ENCODE assay signal across 20 cellular contexts in the genomic region with DNA sequence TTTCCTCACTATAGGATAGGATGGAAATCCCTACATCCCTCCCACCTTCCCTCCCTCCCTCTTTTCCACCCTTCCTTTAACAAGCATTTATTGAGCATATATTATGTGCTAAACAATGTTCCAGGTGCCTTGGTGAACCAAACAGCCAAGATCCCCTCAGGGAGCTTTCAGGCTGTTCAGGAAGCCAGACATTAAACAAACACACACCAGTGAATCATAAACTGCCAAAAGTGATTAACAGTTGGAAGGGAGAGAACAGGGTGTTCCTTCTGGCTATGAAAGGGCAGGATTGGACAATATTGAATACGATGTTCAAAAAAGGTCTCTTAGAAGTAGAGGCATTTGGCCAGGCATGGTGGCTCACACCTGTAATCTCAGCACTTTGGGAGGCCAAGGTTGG. TPM values are rescaled to one million over a fixed set of nuclear protein-coding genes. Genes with fewer than 3 reads are reported as not detected.
DNase-seq lines count a peak whose midpoint lies in the region; ATAC-seq, FAIRE-seq and TF ChIP-seq lines count a peak whose summit lies in the region.
"Had no signal": no experiment of that assay in that cellular context is flagged by ENCODE, and none has a peak within 500 bp of the region (broad histone marks: within the 10 kb centered on the region; RNA-seq: fewer than 3 reads in every experiment).

No MANE protein-coding gene starts in this region.

- H3K27ac ChIP-seq in epithelial cell of prostate: no peak overlapping the region
- H3K27ac ChIP-seq: SK-N-MC had no signal

- ATAC-seq in HG03378 (IDR thresholded peaks at IDR 0.05; ENCODE audit: unreplicated experiment) (no peak), GM18517 (IDR thresholded peaks at IDR 0.05; ENCODE audit: unreplicated experiment) (no peak)

- peak; percentile 32 for DNase-seq in ELR (ENCODE audit: low read depth)
- peak; percentile 47 for DNase-seq in RPMI7951 (ENCODE audit: low read depth)
- peak; percentile 12 for DNase-seq in epithelial cell of prostate (ENCODE audit: low read depth, low spot score)
- peak; percentile 5 for DNase-seq in renal cortical epithelial cell (ENCODE audit: low read depth)
- DNase-seq in D721Med (ENCODE audit: insufficient read length, low spot score): no peak
- DNase-seq: DMS53; H7; Kasumi-1; NCI-H1092 treated with DMSO at 0.1 percent for 48 hours; NCI-H1436 treated with DMSO at 0.1 percent for 48 hours; NCI-H2029; NCI-H226; NCI-H510A treated with DMSO at 0.1 percent for 48 hours; NCI-H774; NK-92 treated with Interleukin-12 subunit alpha and Interleukin-12 subunit beta, amount 100 ng/mL, for 24 hours; SHP77 treated with DMSO at 0.1 percent for 48 hours had no signal

- no peak for FAIRE-seq in D721Med (lab: Jason Lieb, UNC)
- FAIRE-seq: A204.1 had no signal

- TF ChIP-seq CTCF in D721Med (IDR thresholded peaks at IDR 0.05; ENCODE audit: insufficient read depth, missing control alignments): no peak

RNA-seq across cellular contexts. Expression of gene CNEP1R1, which starts 22.8 kb away (rescaled TPM):
- total RNA-seq in RPMI7951 (2014; rRNA removed; shearing (Covaris generic)): 35.8 and 37.6 TPM in 2 replicates
- total RNA-seq in renal cortical epithelial cell: 29.4 and 46.4 TPM in 2 replicates
